In the genomic region with DNA sequence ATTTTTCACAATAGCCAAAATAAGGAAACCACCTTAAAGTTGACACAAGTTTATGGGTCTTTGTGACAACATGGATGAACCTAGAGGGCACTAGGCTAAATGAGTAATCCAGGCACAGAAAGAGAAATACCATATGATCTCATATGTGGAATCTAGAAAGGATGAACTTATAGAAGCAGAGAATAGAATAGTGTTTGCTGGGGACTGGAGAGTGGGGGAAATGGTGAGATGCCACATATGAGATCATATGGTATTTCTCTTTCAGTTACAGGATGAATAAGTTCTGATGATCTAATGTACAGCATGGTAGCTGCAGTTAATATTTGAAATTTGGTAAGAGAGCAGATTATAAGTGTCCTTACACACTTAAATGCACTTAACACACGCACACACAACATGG, we compare ENCODE assay signal across 26 cellular contexts. TPM values are rescaled to one million over a fixed set of nuclear protein-coding genes. Genes with fewer than 3 reads are reported as not detected.
DNase-seq lines count a peak whose midpoint lies in the region; ATAC-seq, FAIRE-seq and TF ChIP-seq lines count a peak whose summit lies in the region.
"Had no signal": no experiment of that assay in that cellular context is flagged by ENCODE, and none has a peak within 500 bp of the region (broad histone marks: within the 10 kb centered on the region; RNA-seq: fewer than 3 reads in every experiment).

No MANE protein-coding gene starts in this region.

- TF ChIP-seq CTCF in activated CD8-positive, alpha-beta T cell treated with anti-CD3 and anti-CD28 coated beads for 36 hours (IDR thresholded peaks at IDR 0.05) = no peak
- TF ChIP-seq CTCF in H1 (IDR thresholded peaks at IDR 0.05; ENCODE audit: control extremely low read depth in 1 of 3, insufficient read depth in 1 of 3, low read depth in 1 of 3, low read length in 3 of 3) = no peak

- H3K79me1 ChIP-seq in H1 (ENCODE audit: low read depth, low read length) = no peaks in the 10 kb centered on the region

- H3K9ac ChIP-seq in H1 (replicated peaks in 1 of 4; ENCODE audit: extremely low read depth in 1 of 4, low read depth in 3 of 4, low read length in 3 of 4) = no peak overlapping the region
- H3K9ac ChIP-seq: BLaER1 treated with 17β-estradiol and CSF1 and Interleukin-3, amounts not matched to agents 10 nM and 100 nM had no signal

- no peaks in the 10 kb centered on the region for H3K27me3 Mint-ChIP-seq in activated CD8-positive, alpha-beta T cell treated with anti-CD3 and anti-CD28 coated beads for 36 hours
- no peaks in the 10 kb centered on the region for H3K27me3 Mint-ChIP-seq in activated CD8-positive, alpha-beta T cell treated with anti-CD3 and anti-CD28 coated beads, Interleukin-2, amount 10 ng/mL, durations not matched to agents 7 days and 5 days (ENCODE audit: low read depth)
- no peaks in the 10 kb centered on the region for H3K27me3 Mint-ChIP-seq in stimulated activated naive CD8-positive, alpha-beta T cell treated with anti-CD3 and anti-CD28 coated beads, Interleukin-15, amount 100 ng/mL, for 72 hours
- H3K27me3 Mint-ChIP-seq: CD4-positive, alpha-beta T cell had no signal

- H3K9me3 Mint-ChIP-seq in activated CD8-positive, alpha-beta T cell treated with anti-CD3 and anti-CD28 coated beads for 36 hours = no peaks in the 10 kb centered on the region
- H3K9me3 Mint-ChIP-seq in activated CD8-positive, alpha-beta T cell treated with anti-CD3 and anti-CD28 coated beads, Interleukin-2, amount 10 ng/mL, durations not matched to agents 7 days and 5 days (ENCODE audit: insufficient read depth) = no peaks in the 10 kb centered on the region
- no peaks in the 10 kb centered on the region for H3K9me3 Mint-ChIP-seq in stimulated activated naive CD8-positive, alpha-beta T cell treated with anti-CD3 and anti-CD28 coated beads, Interleukin-15, amount 100 ng/mL, for 72 hours
- H3K9me3 Mint-ChIP-seq: CD4-positive, alpha-beta T cell; CD8-positive, alpha-beta memory T cell had no signal

- H2BK5ac ChIP-seq in H1 (ENCODE audit: low read depth, low read length) = no peak overlapping the region

- POLR2A ChIA-PET in activated CD8-positive, alpha-beta T cell treated with anti-CD3 and anti-CD28 coated beads for 36 hours (lab: Charles Lee) = no interaction called here
- POLR2A ChIA-PET in activated CD8-positive, alpha-beta T cell treated with anti-CD3 and anti-CD28 coated beads, Interleukin-2, amount 10 ng/mL, durations not matched to agents 7 days and 5 days (lab: Charles Lee) = no interaction called here
- POLR2A ChIA-PET in H1 (lab: Charles Lee; ENCODE audit: partially characterized antibody) = no interaction called here

- H4K8ac ChIP-seq in H1 (ENCODE audit: extremely low read depth, insufficient read depth, low read length) = no peak overlapping the region

- no peak overlapping the region for H3K4ac ChIP-seq in H1 (replicated peaks; ENCODE audit: insufficient read length, low read depth, low read length)

- no peak overlapping the region for H3K23ac ChIP-seq in H1 (ENCODE audit: insufficient read length)

- peaks cover 4% of the 10 kb centered on the region for H3K4me1 Mint-ChIP-seq in activated CD8-positive, alpha-beta T cell treated with anti-CD3 and anti-CD28 coated beads for 36 hours (ENCODE audit: low read depth)
- H3K4me1 Mint-ChIP-seq in activated CD8-positive, alpha-beta T cell treated with anti-CD3 and anti-CD28 coated beads, Interleukin-2, amount 10 ng/mL, durations not matched to agents 7 days and 5 days (ENCODE audit: low read depth) = no peaks in the 10 kb centered on the region
- H3K4me1 Mint-ChIP-seq in stimulated activated naive CD8-positive, alpha-beta T cell treated with anti-CD3 and anti-CD28 coated beads, Interleukin-15, amount 100 ng/mL, for 72 hours = no peaks in the 10 kb centered on the region
- H3K4me1 Mint-ChIP-seq: CD14-positive monocyte; CD8-positive, alpha-beta memory T cell had no signal

- no peaks in the 10 kb centered on the region for H3K27me3 ChIP-seq in H1 (replicated peaks in 1 of 4; ENCODE audit: control insufficient read depth in 3 of 4, extremely low read depth in 1 of 4, insufficient read depth in 3 of 4, low read length in 3 of 4)
- H3K27me3 ChIP-seq: BE2C had no signal

- H3K36me3 Mint-ChIP-seq in activated CD8-positive, alpha-beta T cell treated with anti-CD3 and anti-CD28 coated beads for 36 hours (ENCODE audit: low read depth) = no peaks in the 10 kb centered on the region
- H3K36me3 Mint-ChIP-seq in activated CD8-positive, alpha-beta T cell treated with anti-CD3 and anti-CD28 coated beads, Interleukin-2, amount 10 ng/mL, durations not matched to agents 7 days and 5 days (ENCODE audit: low read depth) = no peaks in the 10 kb centered on the region
- H3K36me3 Mint-ChIP-seq: CD14-positive monocyte; CD8-positive, alpha-beta memory T cell had no signal

- H4K5ac ChIP-seq in H1 (ENCODE audit: insufficient read length, low read depth, low read length) = no peak overlapping the region

- H3K9me3 ChIP-seq in H1 (ENCODE audit: insufficient read depth in 2 of 2, low read depth in 1 of 2, low read length in 1 of 2) = peaks cover 0 to 15% of the 10 kb centered on the region in 2 experiments; a peak in 2 of 4 replicates
- H3K9me3 ChIP-seq: A549, BE2C had no signal

- no peaks in the 10 kb centered on the region for H3K23me2 ChIP-seq in H1 (ENCODE audit: low read depth, low read length)

- H3K4me1 ChIP-seq in H1 (replicated peaks in 1 of 4; ENCODE audit: control insufficient read depth in 3 of 4, insufficient read depth in 4 of 4, low read length in 3 of 4) = no peaks in the 10 kb centered on the region
- H3K4me1 ChIP-seq: A549; BE2C; BLaER1 treated with 17β-estradiol and CSF1 and Interleukin-3, amounts not matched to agents 10 nM and 100 nM had no signal

- H3K4me3 Mint-ChIP-seq in activated CD8-positive, alpha-beta T cell treated with anti-CD3 and anti-CD28 coated beads for 36 hours = no peak overlapping the region
- no peak overlapping the region for H3K4me3 Mint-ChIP-seq in activated CD8-positive, alpha-beta T cell treated with anti-CD3 and anti-CD28 coated beads, Interleukin-2, amount 10 ng/mL, durations not matched to agents 7 days and 5 days
- no peak overlapping the region for H3K4me3 Mint-ChIP-seq in stimulated activated naive CD8-positive, alpha-beta T cell treated with anti-CD3 and anti-CD28 coated beads, Interleukin-15, amount 100 ng/mL, for 72 hours
- H3K4me3 Mint-ChIP-seq: CD14-positive monocyte; CD4-positive, alpha-beta T cell; CD8-positive, alpha-beta memory T cell had no signal

- no peak overlapping the region for H3K27ac Mint-ChIP-seq in activated CD8-positive, alpha-beta T cell treated with anti-CD3 and anti-CD28 coated beads for 36 hours
- no peak overlapping the region for H3K27ac Mint-ChIP-seq in activated CD8-positive, alpha-beta T cell treated with anti-CD3 and anti-CD28 coated beads, Interleukin-2, amount 10 ng/mL, durations not matched to agents 7 days and 5 days
- H3K27ac Mint-ChIP-seq in stimulated activated naive CD8-positive, alpha-beta T cell treated with anti-CD3 and anti-CD28 coated beads, Interleukin-15, amount 100 ng/mL, for 72 hours = no peak overlapping the region
- H3K27ac Mint-ChIP-seq: CD4-positive, alpha-beta T cell; CD8-positive, alpha-beta memory T cell had no signal

- no peak overlapping the region for H2AK5ac ChIP-seq in H1 (ENCODE audit: low read depth, low read length)

- ATAC-seq in activated CD8-positive, alpha-beta T cell treated with anti-CD3 and anti-CD28 coated beads for 36 hours = peak; percentile 34
- no peak for ATAC-seq in activated CD8-positive, alpha-beta T cell treated with anti-CD3 and anti-CD28 coated beads, Interleukin-2, amount 10 ng/mL, durations not matched to agents 7 days and 5 days
- ATAC-seq in stimulated activated naive CD8-positive, alpha-beta T cell treated with anti-CD3 and anti-CD28 coated beads, Interleukin-15, amount 100 ng/mL, for 72 hours = peak; percentile 75
- ATAC-seq in stimulated activated naive CD8-positive, alpha-beta T cell treated with anti-CD3 and anti-CD28 coated beads, Interleukin-15, Interleukin-2, amounts not matched to agents 100 U/mL and 50 U/mL, for 24 hours = no peak
- ATAC-seq in HG02884 (IDR thresholded peaks at IDR 0.05; ENCODE audit: unreplicated experiment) (no peak), HG02938 (IDR thresholded peaks at IDR 0.05; ENCODE audit: unreplicated experiment) (no peak)
- ATAC-seq: A549 had no signal

- peak overlapping the region; percentile 6 for H3K56ac ChIP-seq in H1 (replicated peaks; ENCODE audit: insufficient read length, low read depth, low read length)

- H3K14ac ChIP-seq in H1 (ENCODE audit: insufficient read length) = no peak overlapping the region

- TF ChIP-seq RAD21 in H1 (IDR thresholded peaks at IDR 0.05 in 1 of 2, conservative IDR thresholded peaks at IDR 0.05 in 1 of 2; ENCODE audit: low read depth in 2 of 2, low read length in 2 of 2) = no peak

- H2BK12ac ChIP-seq in H1 (ENCODE audit: low read depth, low read length) = no peak overlapping the region

- H2AFZ ChIP-seq in H1 (ENCODE audit: low read length) = no peak overlapping the region

- no peak overlapping the region for H2BK120ac ChIP-seq in H1 (replicated peaks; ENCODE audit: low read depth, low read length)

- CTCF ChIA-PET in activated CD8-positive, alpha-beta T cell treated with anti-CD3 and anti-CD28 coated beads for 36 hours (lab: Charles Lee) = no interaction called here
- CTCF ChIA-PET in activated CD8-positive, alpha-beta T cell treated with anti-CD3 and anti-CD28 coated beads, Interleukin-2, amount 10 ng/mL, durations not matched to agents 7 days and 5 days (lab: Charles Lee) = no interaction called here
- CTCF ChIA-PET in H1 (lab: Charles Lee; ENCODE audit: partially characterized antibody) = no interaction called here

- H2BK20ac ChIP-seq in H1 (ENCODE audit: low read length) = no peak overlapping the region

- H3K4me3 ChIP-seq in H1 (ENCODE audit: extremely low read depth in 1 of 4, insufficient read depth in 2 of 4, low read depth in 3 of 4, low read length in 4 of 4) = no peak overlapping the region
- H3K4me3 ChIP-seq: A549; BLaER1 treated with 17β-estradiol and CSF1 and Interleukin-3, amounts not matched to agents 10 nM and 100 nM had no signal

- DNase-seq in activated CD8-positive, alpha-beta T cell treated with anti-CD3 and anti-CD28 coated beads for 36 hours = no peak
- DNase-seq in activated CD8-positive, alpha-beta T cell treated with anti-CD3 and anti-CD28 coated beads, Interleukin-2, amount 10 ng/mL, durations not matched to agents 7 days and 5 days = no peak
- DNase-seq in stimulated activated naive CD8-positive, alpha-beta T cell treated with anti-CD3 and anti-CD28 coated beads, Interleukin-15, amount 100 ng/mL, for 72 hours = no peak
- no peak for DNase-seq in stimulated activated naive CD8-positive, alpha-beta T cell treated with anti-CD3 and anti-CD28 coated beads, Interleukin-15, Interleukin-2, amounts not matched to agents 100 U/mL and 50 U/mL, for 24 hours
- DNase-seq in H1 (ENCODE audit: low read depth in 1 of 2, low spot score in 2 of 2) = no peak
- DNase-seq: 8988T; ACHN; AML-193; BE2C; CD4-positive, alpha-beta T cell; CD8-positive, alpha-beta memory T cell; DMS 273 treated with DMSO at 0.1 percent for 48 hours; DMS79; EL; GDM1; GOT3; H7; HCEC 1CT had no signal

- H3K27ac ChIP-seq in H1 (ENCODE audit: low read depth, low read length) = no peak overlapping the region
- H3K27ac ChIP-seq: A549; BLaER1 treated with 17β-estradiol and CSF1 and Interleukin-3, amounts not matched to agents 10 nM and 100 nM had no signal

- WGBS in H1 (ENCODE audit: extremely low coverage in 1 of 2, insufficient coverage in 1 of 2, insufficient read length in 1 of 2, insufficient replicate concordance in 2 of 2, low coverage in 1 of 2, low lambda C conversion rate in 2 of 2, missing lambda C conversion rate in 1 of 2), 2 experiments = 92% methylated on average over 1 of the region's 1 CpG; no CpG with 5 or more reads in 1 of the 2 experiments

- intact Hi-C loops in activated CD8-positive, alpha-beta T cell treated with anti-CD3 and anti-CD28 coated beads for 36 hours (cut with micrococcal nuclease) = no loop called here

- FAIRE-seq in H1 (lab: Jason Lieb, UNC) = no peak
- FAIRE-seq: A549, D721Med, GM12891, GM18507 had no signal

- no peak for TF ChIP-seq POLR2A in H1 (IDR thresholded peaks at IDR 0.05; ENCODE audit: control extremely low read depth in 1 of 2, low read depth in 2 of 2, low read length in 2 of 2)

- H3K79me2 ChIP-seq in H1 (ENCODE audit: control insufficient read depth in 1 of 2, insufficient read depth in 2 of 2, low read length in 2 of 2) = no peaks in the 10 kb centered on the region

- H3K18ac ChIP-seq in H1 (ENCODE audit: extremely low read depth, low read length) = no peak overlapping the region

- no peak overlapping the region for H4K91ac ChIP-seq in H1 (replicated peaks; ENCODE audit: insufficient read length, low read length)

- no peak overlapping the region for H3K4me2 ChIP-seq in H1 (ENCODE audit: insufficient read depth in 1 of 2, low read depth in 2 of 2, low read length in 2 of 2)
- H3K4me2 ChIP-seq: A549; BLaER1 treated with 17β-estradiol and CSF1 and Interleukin-3, amounts not matched to agents 10 nM and 100 nM had no signal

- no peaks in the 10 kb centered on the region for H4K20me1 ChIP-seq in H1 (replicated peaks in 1 of 2; ENCODE audit: control insufficient read depth in 1 of 2, insufficient read depth in 2 of 2, low read length in 2 of 2)
- H4K20me1 ChIP-seq: BLaER1 treated with 17β-estradiol and CSF1 and Interleukin-3, amounts not matched to agents 10 nM and 100 nM had no signal

- no peak overlapping the region for H2BK15ac ChIP-seq in H1 (ENCODE audit: low read length)

- TF ChIP-seq EP300 in H1 (IDR thresholded peaks at IDR 0.05; ENCODE audit: borderline replicate concordance in 1 of 2, low read depth in 2 of 2, low read length in 2 of 2) = no peak

- H3K36me3 ChIP-seq in H1 (ENCODE audit: control insufficient read depth in 2 of 4, insufficient read depth in 4 of 4, low read length in 3 of 4) = no peaks in the 10 kb centered on the region
- H3K36me3 ChIP-seq: BE2C; BLaER1 treated with 17β-estradiol and CSF1 and Interleukin-3, amounts not matched to agents 10 nM and 100 nM had no signal

RNA-seq across cellular contexts. Expression of a gene that starts 35.9 kb away (rescaled TPM):
- not detected for total RNA-seq in activated CD8-positive, alpha-beta T cell treated with anti-CD3 and anti-CD28 coated beads for 36 hours
- total RNA-seq in activated CD8-positive, alpha-beta T cell treated with anti-CD3 and anti-CD28 coated beads, Interleukin-2, amount 10 ng/mL, durations not matched to agents 7 days and 5 days = not detected
- total RNA-seq in H1 (2021; fragmentation: NEBNext Ultra II Directional; extraction: Animal tissue kit (Norgen Biotek cat#: 25700)) = not detected in 2 replicates
- not detected in 2 replicates for polyA plus RNA-seq in H1 (2011; rRNA removed)
- not detected for polyA plus RNA-seq in H1 (2011; cell fraction: cytosol; rRNA removed)
- polyA plus RNA-seq in H1 (2011; cell fraction: nucleus; rRNA removed) = not detected
- polyA plus RNA-seq in H1 (2012, experiment 1 of 2) = not detected in 4 replicates
- polyA plus RNA-seq in H1 (2012, experiment 2 of 2) = not detected
- polyA plus RNA-seq in H1 (2013, experiment 1 of 2) = not detected
- polyA plus RNA-seq in H1 (2013, experiment 2 of 2) = not detected
- polyA minus RNA-seq in H1 (2011; rRNA and poly(A)+ RNA removed) = not detected in 2 replicates
- not detected for polyA minus RNA-seq in H1 (2011; cell fraction: cytosol; rRNA and poly(A)+ RNA removed)
- not detected for polyA minus RNA-seq in H1 (2011; cell fraction: nucleus; rRNA and poly(A)+ RNA removed)
- total RNA-seq: CD4-positive, alpha-beta T cell; CD8-positive, alpha-beta memory T cell; H7 had no signal
- polyA plus RNA-seq: A549; CD14-positive monocyte; CD8-positive, alpha-beta memory T cell had no signal

RNA-seq across cellular contexts. Expression of a gene that starts 40.7 kb away (rescaled TPM):
- 10 to 100 TPM; 11.0 to 12.8 TPM for total RNA-seq in activated CD8-positive, alpha-beta T cell treated with anti-CD3 and anti-CD28 coated beads for 36 hours
- 10 to 100 TPM in 1 of 2 experiments, 1 to 10 TPM in 1; 9.3 to 10.8 TPM for total RNA-seq in activated CD8-positive, alpha-beta T cell treated with anti-CD3 and anti-CD28 coated beads, Interleukin-2, amount 10 ng/mL, durations not matched to agents 7 days and 5 days
- total RNA-seq in H1 (2021; fragmentation: NEBNext Ultra II Directional; extraction: Animal tissue kit (Norgen Biotek cat#: 25700)) = 0.60 TPM in 1 of 2 replicates, not detected in the other
- 0.11 and 0.24 TPM in 2 replicates for polyA plus RNA-seq in H1 (2011; rRNA removed)
- polyA plus RNA-seq in H1 (2011; cell fraction: cytosol; rRNA removed) = 0.36 TPM
- polyA plus RNA-seq in H1 (2011; cell fraction: nucleus; rRNA removed) = 0.21 TPM
- polyA plus RNA-seq in H1 (2012, experiment 1 of 2) = not detected in 4 replicates
- polyA plus RNA-seq in H1 (2012, experiment 2 of 2) = 0.09 TPM
- 0.04 TPM for polyA plus RNA-seq in H1 (2013, experiment 1 of 2)
- polyA plus RNA-seq in H1 (2013, experiment 2 of 2) = 0.04 TPM
- polyA minus RNA-seq in H1 (2011; rRNA and poly(A)+ RNA removed) = not detected in 2 replicates
- polyA minus RNA-seq in H1 (2011; cell fraction: cytosol; rRNA and poly(A)+ RNA removed) = not detected
- polyA minus RNA-seq in H1 (2011; cell fraction: nucleus; rRNA and poly(A)+ RNA removed) = 1.1 TPM

Comparison
In these comparisons a context has a peak if more than half of its experiments do, and no peak if none do; other contexts are left out.
1. ATAC-seq: peak in activated CD8-positive, alpha-beta T cell treated with anti-CD3 and anti-CD28 coated beads for 36 hours (single experiment) and stimulated activated naive CD8-positive, alpha-beta T cell treated with anti-CD3 and anti-CD28 coated beads, Interleukin-15, amount 100 ng/mL, for 72 hours (single experiment); none in activated CD8-positive, alpha-beta T cell treated with anti-CD3 and anti-CD28 coated beads, Interleukin-2, amount 10 ng/mL, durations not matched to agents 7 days and 5 days (single experiment), stimulated activated naive CD8-positive, alpha-beta T cell treated with anti-CD3 and anti-CD28 coated beads, Interleukin-15, Interleukin-2, amounts not matched to agents 100 U/mL and 50 U/mL, for 24 hours (single experiment), HG02884 (single experiment) and HG02938 (single experiment).